In the genomic region with DNA sequence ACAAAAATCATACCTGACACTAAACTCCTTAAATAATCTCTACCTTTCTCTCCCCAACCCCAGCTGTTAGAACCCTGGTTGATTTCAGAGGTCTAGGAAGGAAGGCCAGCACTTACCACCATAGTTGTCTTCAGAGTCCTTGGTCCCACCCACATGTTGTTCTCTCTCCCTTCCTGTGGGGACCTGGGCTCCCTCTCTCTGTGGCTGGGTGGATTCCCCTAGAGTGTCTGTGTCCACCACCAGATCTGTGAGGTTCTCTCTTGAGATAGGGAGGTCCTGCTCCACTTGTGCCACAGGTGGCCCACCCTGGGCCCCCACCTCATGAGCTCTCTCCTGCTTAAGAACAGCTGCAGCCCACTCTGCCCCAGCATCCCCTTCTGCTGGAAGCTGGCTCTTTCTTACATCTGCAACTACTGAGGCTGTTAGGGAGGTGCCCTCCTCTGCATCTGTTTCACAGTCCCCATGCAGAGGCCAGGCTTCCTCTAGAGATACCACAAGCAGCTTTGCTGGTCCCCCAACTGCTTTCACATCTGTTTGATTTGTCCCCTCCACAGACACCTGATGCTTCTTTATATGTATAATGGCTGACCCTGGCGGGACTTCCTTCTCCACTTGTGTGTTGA, we compare ENCODE assay signal across 18 cellular contexts. TPM values are rescaled to one million over a fixed set of nuclear protein-coding genes. Genes with fewer than 3 reads are reported as not detected.
DNase-seq lines count a peak whose midpoint lies in the region; ATAC-seq and TF ChIP-seq lines count a peak whose summit lies in the region.
"Had no signal": no experiment of that assay in that cellular context is flagged by ENCODE, and none has a peak within 500 bp of the region (broad histone marks: within the 10 kb centered on the region; RNA-seq: fewer than 3 reads in every experiment).

No MANE protein-coding gene starts in this region.

- no CpG with 5 or more reads among the region's 1 CpG for WGBS in neuronal stem cell (ENCODE audit: extremely low coverage in 2 of 2, insufficient read length in 2 of 2, insufficient replicate concordance in 1 of 2), 2 donors
- 92% methylated on average over 1 of the region's 1 CpG; no CpG with 5 or more reads in 1 of the 2 donors for WGBS in transverse colon (ENCODE audit: low coverage in 1 of 2), 2 donors

- H2BK120ac ChIP-seq in neuronal stem cell (ENCODE audit: low read depth, low read length): no peak overlapping the region

- no peak overlapping the region for H3K4ac ChIP-seq in neuronal stem cell (ENCODE audit: low read length)

- H2BK12ac ChIP-seq in neuronal stem cell (ENCODE audit: low read length): no peak overlapping the region

- H3K9me3 Mint-ChIP-seq in T-helper 1 cell treated with Interleukin-12 subunit alpha and Interleukin-12 subunit beta and Interleukin-4 antibody, amounts not matched to agents 30 μg/mL and 1 μg/mL, for 36 hours: peaks cover 3% of the 10 kb centered on the region
- no peaks in the 10 kb centered on the region for H3K9me3 Mint-ChIP-seq in activated T-helper 1 cell treated with anti-CD3 and anti-CD28 coated beads, Interleukin-12 subunit alpha, Interleukin-12 subunit beta, Interleukin-2, Interleukin-4 antibody, amounts not matched to agents 30 ng/mL and 10 ng/mL and 1 ng/mL, durations not matched to agents 14 hours and 24 hours and 36 hours
- H3K9me3 Mint-ChIP-seq in neural progenitor cell: no peaks in the 10 kb centered on the region
- H3K9me3 Mint-ChIP-seq: CD4-positive, alpha-beta T cell had no signal

- H4K91ac ChIP-seq in neuronal stem cell (ENCODE audit: low read depth, low read length, poor library complexity): no peak overlapping the region

- H3K4me3 Mint-ChIP-seq in T-helper 1 cell treated with Interleukin-12 subunit alpha and Interleukin-12 subunit beta and Interleukin-4 antibody, amounts not matched to agents 30 μg/mL and 1 μg/mL, for 36 hours: peak overlapping the region; percentile 71
- H3K4me3 Mint-ChIP-seq in activated T-helper 1 cell treated with anti-CD3 and anti-CD28 coated beads, Interleukin-12 subunit alpha, Interleukin-12 subunit beta, Interleukin-2, Interleukin-4 antibody, amounts not matched to agents 30 ng/mL and 10 ng/mL and 1 ng/mL, durations not matched to agents 14 hours and 24 hours and 36 hours: peak overlapping the region; percentile 38
- no peak overlapping the region for H3K4me3 Mint-ChIP-seq in neural progenitor cell
- H3K4me3 Mint-ChIP-seq: activated CD4-positive, alpha-beta T cell treated with anti-CD3 and anti-CD28 coated beads for 36 hours; CD4-positive, alpha-beta T cell had no signal

- H3F3A ChIP-seq in neural progenitor cell (ENCODE audit: low read depth): no peaks in the 10 kb centered on the region

- H3K9ac ChIP-seq in neuronal stem cell (ENCODE audit: low read depth, low read length, poor library complexity): peak overlapping the region; percentile 30
- H3K9ac ChIP-seq in neural progenitor cell: no peak overlapping the region

- H3K4me2 ChIP-seq in neuronal stem cell (ENCODE audit: insufficient read depth, low read length, poor library complexity, severe bottlenecking) (no peak overlapping the region), neural progenitor cell (no peak overlapping the region)

- no peaks in the 10 kb centered on the region for H3K27me3 Mint-ChIP-seq in T-helper 1 cell treated with Interleukin-12 subunit alpha and Interleukin-12 subunit beta and Interleukin-4 antibody, amounts not matched to agents 30 μg/mL and 1 μg/mL, for 36 hours (ENCODE audit: low read depth)
- H3K27me3 Mint-ChIP-seq in activated T-helper 1 cell treated with anti-CD3 and anti-CD28 coated beads, Interleukin-12 subunit alpha, Interleukin-12 subunit beta, Interleukin-2, Interleukin-4 antibody, amounts not matched to agents 30 ng/mL and 10 ng/mL and 1 ng/mL, durations not matched to agents 14 hours and 24 hours and 36 hours (ENCODE audit: insufficient read depth): no peaks in the 10 kb centered on the region
- H3K27me3 Mint-ChIP-seq in neural progenitor cell (ENCODE audit: insufficient read depth, low read depth): peaks cover 6% of the 10 kb centered on the region
- H3K27me3 Mint-ChIP-seq: activated CD4-positive, alpha-beta T cell treated with anti-CD3 and anti-CD28 coated beads for 36 hours; CD4-positive, alpha-beta T cell had no signal

- intact Hi-C loops in activated T-helper 1 cell treated with anti-CD3 and anti-CD28 coated beads, Interleukin-12 subunit alpha, Interleukin-12 subunit beta, Interleukin-2, Interleukin-4 antibody, amounts not matched to agents 30 ng/mL and 10 ng/mL and 1 ng/mL, durations not matched to agents 14 hours and 24 hours and 36 hours (cut with micrococcal nuclease): loop anchor here (10.0 kb wide), 2 partner anchors 483 to 787 kb away; no protein-coding TSS in a partner anchor
- intact Hi-C loops in transverse colon (cut with DNase I; ENCODE audit: low total_unique reads): no loop called here

- no peak for TF ChIP-seq POLR2A in transverse colon (IDR thresholded peaks at IDR 0.05)

- H3K9me3 ChIP-seq in neuronal stem cell (replicated peaks in 1 of 2; ENCODE audit: control insufficient read depth in 2 of 2, insufficient read depth in 1 of 2, low read depth in 1 of 2, low read length in 2 of 2) (no peaks in the 10 kb centered on the region), neural progenitor cell (ENCODE audit: low read depth) (no peaks in the 10 kb centered on the region), transverse colon (no peaks in the 10 kb centered on the region)
- H3K9me3 ChIP-seq: ovary, stomach had no signal

- H3K27ac ChIP-seq in neuronal stem cell (replicated peaks; ENCODE audit: low read length) (no peak overlapping the region), neural progenitor cell (no peak overlapping the region), transverse colon (no peak overlapping the region)
- H3K27ac ChIP-seq: brain microvascular endothelial cell, ovary, stomach had no signal

- H3K4me1 ChIP-seq in neuronal stem cell (ENCODE audit: control insufficient read depth in 2 of 2, insufficient read depth in 1 of 2, low read depth in 1 of 2, low read length in 2 of 2): peaks cover 4 to 6% of the 10 kb centered on the region in 2 donors
- peaks cover 7% of the 10 kb centered on the region for H3K4me1 ChIP-seq in neural progenitor cell
- peaks cover 4 to 9% (median 7%) of the 10 kb centered on the region in 4 donors for H3K4me1 ChIP-seq in transverse colon

- H3K4me3 ChIP-seq in neuronal stem cell (ENCODE audit: low read length in 2 of 2) (no peak overlapping the region), neural progenitor cell (no peak overlapping the region), transverse colon (no peak overlapping the region)
- H3K4me3 ChIP-seq: ovary, skin epidermis, stomach had no signal

- no peak overlapping the region for H2BK5ac ChIP-seq in neuronal stem cell (ENCODE audit: low read length)

- H3K14ac ChIP-seq in neuronal stem cell (ENCODE audit: low read length): no peak overlapping the region

- H2AK5ac ChIP-seq in neuronal stem cell (ENCODE audit: low read depth, low read length): no peak overlapping the region

- H3K36me3 ChIP-seq in neuronal stem cell (replicated peaks in 1 of 2; ENCODE audit: control insufficient read depth in 2 of 2, insufficient read depth in 2 of 2, low read length in 2 of 2): peaks cover 51 to 83% of the 10 kb centered on the region in 2 donors
- H3K36me3 ChIP-seq in neural progenitor cell: no peaks in the 10 kb centered on the region
- H3K36me3 ChIP-seq in transverse colon: peaks cover 0 to 18% (median 4%) of the 10 kb centered on the region in 4 donors
- H3K36me3 ChIP-seq: ovary had no signal

- peaks cover 27% of the 10 kb centered on the region for H3K79me2 ChIP-seq in neural progenitor cell (ENCODE audit: low read depth)

- H3K79me1 ChIP-seq in neuronal stem cell (ENCODE audit: low read depth, low read length): no peaks in the 10 kb centered on the region

- H4K8ac ChIP-seq in neuronal stem cell (ENCODE audit: low read depth, low read length): no peak overlapping the region

- no peak for TF ChIP-seq EP300 in transverse colon (IDR thresholded peaks at IDR 0.05; ENCODE audit: low read depth)

- no peak overlapping the region for H2BK15ac ChIP-seq in neuronal stem cell (ENCODE audit: low read length)

- no peak overlapping the region for H3K18ac ChIP-seq in neuronal stem cell (ENCODE audit: low read length)

- no peak for DNase-seq in T-helper 1 cell
- no peak for DNase-seq in activated T-helper 1 cell treated with anti-CD3 and anti-CD28 coated beads, Interleukin-12 subunit alpha, Interleukin-12 subunit beta, Interleukin-2, Interleukin-4 antibody, amounts not matched to agents 30 ng/mL and 10 ng/mL and 1 ng/mL, durations not matched to agents 14 hours and 24 hours and 36 hours (ENCODE audit: low spot score)
- DNase-seq in neuronal stem cell (ENCODE audit: low spot score): no peak
- DNase-seq in stimulated activated CD8-positive, alpha-beta memory T cell treated with anti-CD3 and anti-CD28 coated beads, Interleukin-4, amount 100 ng/mL, for 48 hours: no peak
- no peak for DNase-seq in neural progenitor cell (ENCODE audit: low spot score)
- DNase-seq in transverse colon: no peak
- DNase-seq: 8988T; activated CD4-positive, alpha-beta T cell treated with anti-CD3 and anti-CD28 coated beads for 36 hours; brain microvascular endothelial cell; CD4-positive, alpha-beta T cell; GOT3; hippocampal formation; NCI-H2081; stomach had no signal

- H3K27me3 ChIP-seq in neuronal stem cell (ENCODE audit: control insufficient read depth in 3 of 3, insufficient read depth in 3 of 3, low read depth in 1 of 3, low read length in 3 of 3): no peaks in the 10 kb centered on the region
- H3K27me3 ChIP-seq in neural progenitor cell: no peaks in the 10 kb centered on the region
- no peaks in the 10 kb centered on the region for H3K27me3 ChIP-seq in transverse colon
- H3K27me3 ChIP-seq: brain microvascular endothelial cell, ovary, stomach had no signal

- H3K36me3 Mint-ChIP-seq in T-helper 1 cell treated with Interleukin-12 subunit alpha and Interleukin-12 subunit beta and Interleukin-4 antibody, amounts not matched to agents 30 μg/mL and 1 μg/mL, for 36 hours (ENCODE audit: low read depth): peaks cover 66% of the 10 kb centered on the region
- peaks cover 64% of the 10 kb centered on the region for H3K36me3 Mint-ChIP-seq in activated T-helper 1 cell treated with anti-CD3 and anti-CD28 coated beads, Interleukin-12 subunit alpha, Interleukin-12 subunit beta, Interleukin-2, Interleukin-4 antibody, amounts not matched to agents 30 ng/mL and 10 ng/mL and 1 ng/mL, durations not matched to agents 14 hours and 24 hours and 36 hours (ENCODE audit: low read depth)
- H3K36me3 Mint-ChIP-seq in neural progenitor cell: peaks cover 67% of the 10 kb centered on the region

- peak overlapping the region; percentile 84 for H3K27ac Mint-ChIP-seq in T-helper 1 cell treated with Interleukin-12 subunit alpha and Interleukin-12 subunit beta and Interleukin-4 antibody, amounts not matched to agents 30 μg/mL and 1 μg/mL, for 36 hours
- H3K27ac Mint-ChIP-seq in activated T-helper 1 cell treated with anti-CD3 and anti-CD28 coated beads, Interleukin-12 subunit alpha, Interleukin-12 subunit beta, Interleukin-2, Interleukin-4 antibody, amounts not matched to agents 30 ng/mL and 10 ng/mL and 1 ng/mL, durations not matched to agents 14 hours and 24 hours and 36 hours: peak overlapping the region; percentile 59
- no peak overlapping the region for H3K27ac Mint-ChIP-seq in neural progenitor cell
- H3K27ac Mint-ChIP-seq: activated CD4-positive, alpha-beta T cell treated with anti-CD3 and anti-CD28 coated beads for 36 hours; CD4-positive, alpha-beta T cell had no signal

- no peak for TF ChIP-seq CTCF in neural progenitor cell (IDR thresholded peaks at IDR 0.05)
- no peak for TF ChIP-seq CTCF in transverse colon (IDR thresholded peaks at IDR 0.05)

- no peak overlapping the region for H3K23ac ChIP-seq in neuronal stem cell (ENCODE audit: low read depth, low read length, poor library complexity)

- H3K4me1 Mint-ChIP-seq in T-helper 1 cell treated with Interleukin-12 subunit alpha and Interleukin-12 subunit beta and Interleukin-4 antibody, amounts not matched to agents 30 μg/mL and 1 μg/mL, for 36 hours (ENCODE audit: low read depth): peaks cover 60% of the 10 kb centered on the region
- H3K4me1 Mint-ChIP-seq in activated T-helper 1 cell treated with anti-CD3 and anti-CD28 coated beads, Interleukin-12 subunit alpha, Interleukin-12 subunit beta, Interleukin-2, Interleukin-4 antibody, amounts not matched to agents 30 ng/mL and 10 ng/mL and 1 ng/mL, durations not matched to agents 14 hours and 24 hours and 36 hours (ENCODE audit: low read depth): peaks cover 58% of the 10 kb centered on the region
- H3K4me1 Mint-ChIP-seq in neural progenitor cell: peaks cover 16% of the 10 kb centered on the region

- ATAC-seq in GM19351 (IDR thresholded peaks at IDR 0.05; ENCODE audit: unreplicated experiment): peak; percentile 72
- ATAC-seq: activated CD4-positive, alpha-beta T cell treated with anti-CD3 and anti-CD28 coated beads for 36 hours had no signal

- H4K20me1 ChIP-seq in neural progenitor cell (ENCODE audit: low read depth): no peaks in the 10 kb centered on the region

- H2AFZ ChIP-seq in neuronal stem cell (ENCODE audit: low read length) (no peak overlapping the region), neural progenitor cell (replicated peaks) (no peak overlapping the region)

- in situ Hi-C loops in transverse colon (cut with MboI; ENCODE audit: low pct_ligation_motif_present in 1 of 4, low pct_unique_long_range_greater_than_20kb in 1 of 4, low sequenced_read_pairs in 3 of 4): no loop called here

RNA-seq across cellular contexts. Expression of a gene that starts 5.2 kb away (rescaled TPM):
- total RNA-seq in activated T-helper 1 cell treated with anti-CD3 and anti-CD28 coated beads, Interleukin-12 subunit alpha, Interleukin-12 subunit beta, Interleukin-2, Interleukin-4 antibody, amounts not matched to agents 30 ng/mL and 10 ng/mL and 1 ng/mL, durations not matched to agents 14 hours and 24 hours and 36 hours: 93.7 and 95.7 TPM in 2 replicates
- polyA plus RNA-seq in neuronal stem cell (2013, experiment 1 of 2): 50.3 TPM
- 51.5 TPM for polyA plus RNA-seq in neuronal stem cell (2013, experiment 2 of 2)
- total RNA-seq in neural progenitor cell (ENCODE audit: low replicate concordance): 22.6 and 29.5 TPM in 2 replicates
- total RNA-seq in transverse colon: 10 to 100 TPM in 2 of 4 donors, 1 to 10 TPM in 2; 3.1 to 13.5 (median 9.7) TPM

RNA-seq across cellular contexts. Expression of a gene that starts 8.3 kb away (rescaled TPM):
- 1,001 and 1,002 TPM in 2 replicates for total RNA-seq in activated T-helper 1 cell treated with anti-CD3 and anti-CD28 coated beads, Interleukin-12 subunit alpha, Interleukin-12 subunit beta, Interleukin-2, Interleukin-4 antibody, amounts not matched to agents 30 ng/mL and 10 ng/mL and 1 ng/mL, durations not matched to agents 14 hours and 24 hours and 36 hours
- 2,147 TPM for polyA plus RNA-seq in neuronal stem cell (2013, experiment 1 of 2)
- 2,146 TPM for polyA plus RNA-seq in neuronal stem cell (2013, experiment 2 of 2)
- total RNA-seq in neural progenitor cell (ENCODE audit: low replicate concordance) (1,479 and 2,270 TPM in 2 replicates), transverse colon (100 to 1,000 TPM in 3 of 4 donors, 10 to 100 TPM in 1; 77.1 to 128 (median 106) TPM)

RNA-seq across cellular contexts. Expression of a gene that starts 21.1 kb away (rescaled TPM):
- 15.5 and 15.9 TPM in 2 replicates for total RNA-seq in activated T-helper 1 cell treated with anti-CD3 and anti-CD28 coated beads, Interleukin-12 subunit alpha, Interleukin-12 subunit beta, Interleukin-2, Interleukin-4 antibody, amounts not matched to agents 30 ng/mL and 10 ng/mL and 1 ng/mL, durations not matched to agents 14 hours and 24 hours and 36 hours
- 98.1 TPM for polyA plus RNA-seq in neuronal stem cell (2013, experiment 1 of 2)
- polyA plus RNA-seq in neuronal stem cell (2013, experiment 2 of 2): 96.2 TPM
- total RNA-seq in neural progenitor cell (ENCODE audit: low replicate concordance) (12.4 and 38.3 TPM in 2 replicates), transverse colon (10 to 100 TPM in 1 of 4 donors, 1 to 10 TPM in 2, not detected in 1; 2.7 to 13.8 (median 2.7) TPM)

RNA-seq across cellular contexts. Expression of a gene that starts 25.4 kb away (rescaled TPM):
- 203 and 213 TPM in 2 replicates for total RNA-seq in activated T-helper 1 cell treated with anti-CD3 and anti-CD28 coated beads, Interleukin-12 subunit alpha, Interleukin-12 subunit beta, Interleukin-2, Interleukin-4 antibody, amounts not matched to agents 30 ng/mL and 10 ng/mL and 1 ng/mL, durations not matched to agents 14 hours and 24 hours and 36 hours
- polyA plus RNA-seq in neuronal stem cell (2013, experiment 1 of 2): 54.3 TPM
- polyA plus RNA-seq in neuronal stem cell (2013, experiment 2 of 2): 55.0 TPM
- 10.2 and 25.4 TPM in 2 replicates for total RNA-seq in neural progenitor cell (ENCODE audit: low replicate concordance)
- 10 to 100 TPM; 11.5 to 46.0 (median 14.9) TPM for total RNA-seq in transverse colon

RNA-seq across cellular contexts. Expression of a gene that starts 30.6 kb away (rescaled TPM):
- total RNA-seq in activated T-helper 1 cell treated with anti-CD3 and anti-CD28 coated beads, Interleukin-12 subunit alpha, Interleukin-12 subunit beta, Interleukin-2, Interleukin-4 antibody, amounts not matched to agents 30 ng/mL and 10 ng/mL and 1 ng/mL, durations not matched to agents 14 hours and 24 hours and 36 hours: 252 and 262 TPM in 2 replicates
- 107 TPM for polyA plus RNA-seq in neuronal stem cell (2013, experiment 1 of 2)
- polyA plus RNA-seq in neuronal stem cell (2013, experiment 2 of 2): 102 TPM
- total RNA-seq in neural progenitor cell (ENCODE audit: low replicate concordance) (80.3 and 96.9 TPM in 2 replicates), transverse colon (100 to 1,000 TPM; 123 to 146 (median 139) TPM)
